ENCODE assay signal across 1 cellular context in genomic region chr16:30395155-30395991, GRCh38.
TF ChIP-seq lines count a peak whose summit lies in the region.

TSS of gene ZNF48 (plus strand) at chr16:30395420. CDS start at chr16:30395795, 375 bp downstream.

TF ChIP-seq in HepG2, 621 proteins besides CTCF, POLR2A, EP300 and RAD21 (continued from another document and continues in another):
- TF ChIP-seq, protein P1, sequence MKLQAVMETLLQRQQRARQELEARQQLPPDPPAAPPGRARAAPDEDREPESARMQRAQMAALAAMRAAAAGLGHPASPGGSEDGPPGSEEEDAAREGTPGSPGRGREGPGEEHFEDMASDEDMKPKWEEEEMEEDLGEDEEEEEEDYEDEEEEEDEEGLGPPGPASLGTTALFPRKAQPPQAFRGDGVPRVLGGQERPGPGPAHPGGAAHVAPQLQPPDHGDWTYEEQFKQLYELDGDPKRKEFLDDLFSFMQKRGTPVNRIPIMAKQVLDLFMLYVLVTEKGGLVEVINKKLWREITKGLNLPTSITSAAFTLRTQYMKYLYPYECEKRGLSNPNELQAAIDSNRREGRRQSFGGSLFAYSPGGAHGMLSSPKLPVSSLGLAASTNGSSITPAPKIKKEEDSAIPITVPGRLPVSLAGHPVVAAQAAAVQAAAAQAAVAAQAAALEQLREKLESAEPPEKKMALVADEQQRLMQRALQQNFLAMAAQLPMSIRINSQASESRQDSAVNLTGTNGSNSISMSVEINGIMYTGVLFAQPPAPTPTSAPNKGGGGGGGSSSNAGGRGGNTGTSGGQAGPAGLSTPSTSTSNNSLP (IDR thresholded peaks at IDR 0.05; ENCODE audit: low read depth, low read length) = no peak; the same call in 1 of the 2 replicates
- peak; percentile 91 for TF ChIP-seq ZNF768 (CRISPR knock-in tag; IDR thresholded peaks at IDR 0.05)
- TF ChIP-seq ZNF557 (CRISPR knock-in tag; IDR thresholded peaks at IDR 0.05) = no peak; the same call in 1 of the 2 replicates
- TF ChIP-seq FOSL1 (CRISPR knock-in tag; IDR thresholded peaks at IDR 0.05; ENCODE audit: borderline replicate concordance) = no peak
- TF ChIP-seq ZNF382 (CRISPR knock-in tag; IDR thresholded peaks at IDR 0.05; ENCODE audit: borderline replicate concordance) = no peak
- peak; percentile 87 for TF ChIP-seq ARNT2 (CRISPR knock-in tag; IDR thresholded peaks at IDR 0.05; ENCODE audit: low read depth)
- peak; percentile 30 for TF ChIP-seq AGO2 (optimal IDR thresholded peaks at IDR 0.05; ENCODE audit: low read depth, low read length)
- peak; percentile 62; the same call in 1 of the 2 replicates for TF ChIP-seq KDM5A (IDR thresholded peaks at IDR 0.05; ENCODE audit: borderline replicate concordance, low read length)
- no peak for TF ChIP-seq ZFP82 (CRISPR knock-in tag; IDR thresholded peaks at IDR 0.05; ENCODE audit: borderline replicate concordance)
- no peak for TF ChIP-seq AFF4 (CRISPR knock-in tag; IDR thresholded peaks at IDR 0.05)
- TF ChIP-seq HES4 (CRISPR knock-in tag; IDR thresholded peaks at IDR 0.05; ENCODE audit: borderline replicate concordance) = peak; percentile 75; the same call in 1 of the 2 replicates
- TF ChIP-seq ZNF44 (CRISPR knock-in tag; IDR thresholded peaks at IDR 0.05) = peak; percentile 47; the same call in 1 of the 2 replicates
- no peak for TF ChIP-seq SMYD3 (CRISPR knock-in tag; IDR thresholded peaks at IDR 0.05)
- peak; percentile 64 for TF ChIP-seq ZNF343 (CRISPR knock-in tag; IDR thresholded peaks at IDR 0.05)
- no peak for TF ChIP-seq SMARCE1 (IDR thresholded peaks at IDR 0.05; ENCODE audit: borderline replicate concordance)
- no peak for TF ChIP-seq ZNF460 (CRISPR knock-in tag; IDR thresholded peaks at IDR 0.05; ENCODE audit: borderline replicate concordance)
- peak; percentile 49; the same call in 1 of the 2 replicates for TF ChIP-seq ZNF205 (CRISPR knock-in tag; IDR thresholded peaks at IDR 0.05)
- TF ChIP-seq CCAR2 (optimal IDR thresholded peaks at IDR 0.05; ENCODE audit: low read depth, low read length) = peak; percentile 53
- no peak for TF ChIP-seq GZF1 (CRISPR knock-in tag; IDR thresholded peaks at IDR 0.05)
- TF ChIP-seq ZC3H13 (CRISPR knock-in tag; IDR thresholded peaks at IDR 0.05) = no peak
- 0 out of 2 replicates have a peak, but pooled peaks have one; percentile 27 for TF ChIP-seq TARDBP (CRISPR knock-in tag; IDR thresholded peaks at IDR 0.05)
- no peak for TF ChIP-seq GFI1 (CRISPR knock-in tag; IDR thresholded peaks at IDR 0.05; ENCODE audit: borderline replicate concordance)
- TF ChIP-seq HNRNPUL1 (IDR thresholded peaks at IDR 0.05; ENCODE audit: low read depth, low read length) = no peak
- TF ChIP-seq, protein P2, sequence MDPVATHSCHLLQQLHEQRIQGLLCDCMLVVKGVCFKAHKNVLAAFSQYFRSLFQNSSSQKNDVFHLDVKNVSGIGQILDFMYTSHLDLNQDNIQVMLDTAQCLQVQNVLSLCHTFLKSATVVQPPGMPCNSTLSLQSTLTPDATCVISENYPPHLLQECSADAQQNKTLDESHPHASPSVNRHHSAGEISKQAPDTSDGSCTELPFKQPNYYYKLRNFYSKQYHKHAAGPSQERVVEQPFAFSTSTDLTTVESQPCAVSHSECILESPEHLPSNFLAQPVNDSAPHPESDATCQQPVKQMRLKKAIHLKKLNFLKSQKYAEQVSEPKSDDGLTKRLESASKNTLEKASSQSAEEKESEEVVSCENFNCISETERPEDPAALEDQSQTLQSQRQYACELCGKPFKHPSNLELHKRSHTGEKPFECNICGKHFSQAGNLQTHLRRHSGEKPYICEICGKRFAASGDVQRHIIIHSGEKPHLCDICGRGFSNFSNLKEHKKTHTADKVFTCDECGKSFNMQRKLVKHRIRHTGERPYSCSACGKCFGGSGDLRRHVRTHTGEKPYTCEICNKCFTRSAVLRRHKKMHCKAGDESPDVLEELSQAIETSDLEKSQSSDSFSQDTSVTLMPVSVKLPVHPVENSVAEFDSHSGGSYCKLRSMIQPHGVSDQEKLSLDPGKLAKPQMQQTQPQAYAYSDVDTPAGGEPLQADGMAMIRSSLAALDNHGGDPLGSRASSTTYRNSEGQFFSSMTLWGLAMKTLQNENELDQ (CRISPR knock-in tag; IDR thresholded peaks at IDR 0.05; ENCODE audit: borderline replicate concordance) = no peak
- peak; percentile 25 for TF ChIP-seq JARID2 (CRISPR knock-in tag; IDR thresholded peaks at IDR 0.05; ENCODE audit: insufficient replicate concordance)
- TF ChIP-seq, protein P3, sequence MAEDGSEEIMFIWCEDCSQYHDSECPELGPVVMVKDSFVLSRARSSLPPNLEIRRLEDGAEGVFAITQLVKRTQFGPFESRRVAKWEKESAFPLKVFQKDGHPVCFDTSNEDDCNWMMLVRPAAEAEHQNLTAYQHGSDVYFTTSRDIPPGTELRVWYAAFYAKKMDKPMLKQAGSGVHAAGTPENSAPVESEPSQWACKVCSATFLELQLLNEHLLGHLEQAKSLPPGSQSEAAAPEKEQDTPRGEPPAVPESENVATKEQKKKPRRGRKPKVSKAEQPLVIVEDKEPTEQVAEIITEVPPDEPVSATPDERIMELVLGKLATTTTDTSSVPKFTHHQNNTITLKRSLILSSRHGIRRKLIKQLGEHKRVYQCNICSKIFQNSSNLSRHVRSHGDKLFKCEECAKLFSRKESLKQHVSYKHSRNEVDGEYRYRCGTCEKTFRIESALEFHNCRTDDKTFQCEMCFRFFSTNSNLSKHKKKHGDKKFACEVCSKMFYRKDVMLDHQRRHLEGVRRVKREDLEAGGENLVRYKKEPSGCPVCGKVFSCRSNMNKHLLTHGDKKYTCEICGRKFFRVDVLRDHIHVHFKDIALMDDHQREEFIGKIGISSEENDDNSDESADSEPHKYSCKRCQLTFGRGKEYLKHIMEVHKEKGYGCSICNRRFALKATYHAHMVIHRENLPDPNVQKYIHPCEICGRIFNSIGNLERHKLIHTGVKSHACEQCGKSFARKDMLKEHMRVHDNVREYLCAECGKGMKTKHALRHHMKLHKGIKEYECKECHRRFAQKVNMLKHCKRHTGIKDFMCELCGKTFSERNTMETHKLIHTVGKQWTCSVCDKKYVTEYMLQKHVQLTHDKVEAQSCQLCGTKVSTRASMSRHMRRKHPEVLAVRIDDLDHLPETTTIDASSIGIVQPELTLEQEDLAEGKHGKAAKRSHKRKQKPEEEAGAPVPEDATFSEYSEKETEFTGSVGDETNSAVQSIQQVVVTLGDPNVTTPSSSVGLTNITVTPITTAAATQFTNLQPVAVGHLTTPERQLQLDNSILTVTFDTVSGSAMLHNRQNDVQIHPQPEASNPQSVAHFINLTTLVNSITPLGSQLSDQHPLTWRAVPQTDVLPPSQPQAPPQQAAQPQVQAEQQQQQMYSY (CRISPR knock-in tag; IDR thresholded peaks at IDR 0.05) = no peak; the same call in 1 of the 2 replicates
- TF ChIP-seq FOXA1 (IDR thresholded peaks at IDR 0.05) = no peak
- peak; percentile 39; the same call in 1 of the 2 replicates for TF ChIP-seq FOXA1 (CRISPR knock-in tag; IDR thresholded peaks at IDR 0.05)
- TF ChIP-seq ZNF101 (CRISPR knock-in tag; IDR thresholded peaks at IDR 0.05; ENCODE audit: borderline replicate concordance, low read depth) = no peak
- TF ChIP-seq ZNF30 (CRISPR knock-in tag; IDR thresholded peaks at IDR 0.05) = no peak
- TF ChIP-seq SMARCC2 (IDR thresholded peaks at IDR 0.05) = no peak
- TF ChIP-seq U2AF2 (IDR thresholded peaks at IDR 0.05; ENCODE audit: low read depth, low read length) = no peak
- no peak for TF ChIP-seq PLSCR1 (CRISPR knock-in tag; IDR thresholded peaks at IDR 0.05; ENCODE audit: borderline replicate concordance)
- TF ChIP-seq, protein P4, sequence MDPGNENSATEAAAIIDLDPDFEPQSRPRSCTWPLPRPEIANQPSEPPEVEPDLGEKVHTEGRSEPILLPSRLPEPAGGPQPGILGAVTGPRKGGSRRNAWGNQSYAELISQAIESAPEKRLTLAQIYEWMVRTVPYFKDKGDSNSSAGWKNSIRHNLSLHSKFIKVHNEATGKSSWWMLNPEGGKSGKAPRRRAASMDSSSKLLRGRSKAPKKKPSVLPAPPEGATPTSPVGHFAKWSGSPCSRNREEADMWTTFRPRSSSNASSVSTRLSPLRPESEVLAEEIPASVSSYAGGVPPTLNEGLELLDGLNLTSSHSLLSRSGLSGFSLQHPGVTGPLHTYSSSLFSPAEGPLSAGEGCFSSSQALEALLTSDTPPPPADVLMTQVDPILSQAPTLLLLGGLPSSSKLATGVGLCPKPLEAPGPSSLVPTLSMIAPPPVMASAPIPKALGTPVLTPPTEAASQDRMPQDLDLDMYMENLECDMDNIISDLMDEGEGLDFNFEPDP (CRISPR knock-in tag; conservative IDR thresholded peaks at IDR 0.05) = no peak
- TF ChIP-seq LCORL (IDR thresholded peaks at IDR 0.05) = no peak
- peak; percentile 62; the same call in 1 of the 2 replicates for TF ChIP-seq LCORL (CRISPR knock-in tag; IDR thresholded peaks at IDR 0.05)
- no peak for TF ChIP-seq ZSCAN12 (CRISPR knock-in tag; IDR thresholded peaks at IDR 0.05)
- TF ChIP-seq, protein P5, sequence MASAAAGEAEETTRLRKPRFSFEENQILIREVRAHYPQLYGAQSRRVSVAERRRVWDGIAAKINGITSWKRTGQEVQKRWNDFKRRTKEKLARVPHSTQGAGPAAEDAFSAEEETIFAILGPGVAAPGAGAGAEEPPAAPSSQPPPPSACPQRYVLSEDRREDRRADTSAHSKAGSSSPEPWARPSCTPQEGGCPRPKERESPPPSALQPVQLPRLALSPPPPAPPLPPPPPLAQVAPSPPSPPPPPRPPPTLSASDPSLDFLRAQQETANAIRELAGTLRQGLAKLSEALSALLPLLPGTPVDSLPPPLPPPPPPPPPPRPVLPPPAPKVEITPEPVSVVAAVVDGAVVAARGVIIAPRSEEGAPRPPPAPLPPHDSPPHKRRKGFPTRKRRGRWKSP (CRISPR knock-in tag; IDR thresholded peaks at IDR 0.05) = no peak
- no peak for TF ChIP-seq NFKB2 (CRISPR knock-in tag; IDR thresholded peaks at IDR 0.05; ENCODE audit: borderline replicate concordance)
- no peak for TF ChIP-seq ZNF75D (CRISPR knock-in tag; IDR thresholded peaks at IDR 0.05; ENCODE audit: borderline replicate concordance)
- TF ChIP-seq, protein P6, sequence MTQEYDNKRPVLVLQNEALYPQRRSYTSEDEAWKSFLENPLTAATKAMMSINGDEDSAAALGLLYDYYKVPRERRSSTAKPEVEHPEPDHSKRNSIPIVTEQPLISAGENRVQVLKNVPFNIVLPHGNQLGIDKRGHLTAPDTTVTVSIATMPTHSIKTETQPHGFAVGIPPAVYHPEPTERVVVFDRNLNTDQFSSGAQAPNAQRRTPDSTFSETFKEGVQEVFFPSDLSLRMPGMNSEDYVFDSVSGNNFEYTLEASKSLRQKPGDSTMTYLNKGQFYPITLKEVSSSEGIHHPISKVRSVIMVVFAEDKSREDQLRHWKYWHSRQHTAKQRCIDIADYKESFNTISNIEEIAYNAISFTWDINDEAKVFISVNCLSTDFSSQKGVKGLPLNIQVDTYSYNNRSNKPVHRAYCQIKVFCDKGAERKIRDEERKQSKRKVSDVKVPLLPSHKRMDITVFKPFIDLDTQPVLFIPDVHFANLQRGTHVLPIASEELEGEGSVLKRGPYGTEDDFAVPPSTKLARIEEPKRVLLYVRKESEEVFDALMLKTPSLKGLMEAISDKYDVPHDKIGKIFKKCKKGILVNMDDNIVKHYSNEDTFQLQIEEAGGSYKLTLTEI (CRISPR knock-in tag; conservative IDR thresholded peaks at IDR 0.05) = no peak
- TF ChIP-seq ZNF766 (CRISPR knock-in tag; IDR thresholded peaks at IDR 0.05; ENCODE audit: borderline replicate concordance) = no peak
- TF ChIP-seq ZFP36L2 (CRISPR knock-in tag; IDR thresholded peaks at IDR 0.05) = no peak
- peak; percentile 22; the same call in 1 of the 2 replicates for TF ChIP-seq SRY (CRISPR knock-in tag; IDR thresholded peaks at IDR 0.05)
- peak; percentile 48 for TF ChIP-seq ZBTB14 (CRISPR knock-in tag; IDR thresholded peaks at IDR 0.05)
